In genomic region chr10:122279725-122280141, GRCh38 we compare ENCODE assay signal across 8 cellular contexts. TPM values are rescaled to one million over a fixed set of nuclear protein-coding genes. Genes with fewer than 3 reads are reported as not detected.
DNase-seq lines count a peak whose midpoint lies in the region; ATAC-seq and TF ChIP-seq lines count a peak whose summit lies in the region.

No MANE protein-coding gene starts in this region.

- CTCF ChIA-PET in activated CD4-positive, alpha-beta T cell treated with anti-CD3 and anti-CD28 coated beads, Interleukin-2, amount 10 ng/mL, durations not matched to agents 7 days and 5 days (lab: Charles Lee) = no interaction called here

- H3K4me1 Mint-ChIP-seq in activated CD4-positive, alpha-beta T cell treated with anti-CD3 and anti-CD28 coated beads, Interleukin-2, amount 10 ng/mL, durations not matched to agents 7 days and 5 days = no peaks in the 10 kb centered on the region

- no peak overlapping the region for H3K27ac ChIP-seq in coronary artery

- ATAC-seq in HG03097 (IDR thresholded peaks at IDR 0.05; ENCODE audit: low FRiP score, unreplicated experiment) (no peak), GM21447 (IDR thresholded peaks at IDR 0.05; ENCODE audit: unreplicated experiment) (no peak)

- H3K27ac Mint-ChIP-seq in activated CD4-positive, alpha-beta T cell treated with anti-CD3 and anti-CD28 coated beads, Interleukin-2, amount 10 ng/mL, durations not matched to agents 7 days and 5 days = no peak overlapping the region

- DNase-seq in activated CD4-positive, alpha-beta T cell treated with anti-CD3 and anti-CD28 coated beads, Interleukin-2, amount 50 U/mL, for 48 hours = peak; percentile 23 to 39
- DNase-seq in activated CD4-positive, alpha-beta T cell treated with anti-CD3 and anti-CD28 coated beads, Interleukin-2, amount 10 ng/mL, durations not matched to agents 7 days and 5 days = no peak
- DNase-seq in NCI-H526 (lab: John Stamatoyannopoulos, UW) = peak; percentile 25 to 63
- peak; percentile 67 for DNase-seq in coronary artery (ENCODE audit: low spot score)
- peak; percentile 72 to 73 for DNase-seq in lung microvascular endothelial cell (ENCODE audit: low read depth in 2 of 2)
- DNase-seq in germinal center (ENCODE audit: low spot score) = no peak

- H3K27me3 Mint-ChIP-seq in activated CD4-positive, alpha-beta T cell treated with anti-CD3 and anti-CD28 coated beads, Interleukin-2, amount 10 ng/mL, durations not matched to agents 7 days and 5 days = peaks cover 14% of the 10 kb centered on the region

- H3K9me3 Mint-ChIP-seq in activated CD4-positive, alpha-beta T cell treated with anti-CD3 and anti-CD28 coated beads, Interleukin-2, amount 10 ng/mL, durations not matched to agents 7 days and 5 days = no peaks in the 10 kb centered on the region

- no peak for TF ChIP-seq CTCF in coronary artery (IDR thresholded peaks at IDR 0.05)

- H3K36me3 Mint-ChIP-seq in activated CD4-positive, alpha-beta T cell treated with anti-CD3 and anti-CD28 coated beads, Interleukin-2, amount 10 ng/mL, durations not matched to agents 7 days and 5 days (ENCODE audit: low read depth) = no peaks in the 10 kb centered on the region

- H3K4me3 Mint-ChIP-seq in activated CD4-positive, alpha-beta T cell treated with anti-CD3 and anti-CD28 coated beads, Interleukin-2, amount 10 ng/mL, durations not matched to agents 7 days and 5 days = no peak overlapping the region

- POLR2A ChIA-PET in activated CD4-positive, alpha-beta T cell treated with anti-CD3 and anti-CD28 coated beads, Interleukin-2, amount 10 ng/mL, durations not matched to agents 7 days and 5 days (lab: Charles Lee) = no interaction called here

- H3K4me3 ChIP-seq in coronary artery = no peak overlapping the region

RNA-seq across cellular contexts. Expression of gene BTBD16, which starts 8.6 kb away (rescaled TPM):
- not detected for total RNA-seq in activated CD4-positive, alpha-beta T cell treated with anti-CD3 and anti-CD28 coated beads, Interleukin-2, amount 10 ng/mL, durations not matched to agents 7 days and 5 days
- under 0.01 TPM in 1 of 2 replicates, not detected in the other for total RNA-seq in lung microvascular endothelial cell

Comparison
In these comparisons a context has a peak if more than half of its experiments do, and no peak if none do; other contexts are left out.
1. DNase-seq: peak in activated CD4-positive, alpha-beta T cell treated with anti-CD3 and anti-CD28 coated beads, Interleukin-2, amount 50 U/mL, for 48 hours (2 of 2), NCI-H526 (2 of 2), coronary artery (single experiment) and lung microvascular endothelial cell (2 of 2); none in activated CD4-positive, alpha-beta T cell treated with anti-CD3 and anti-CD28 coated beads, Interleukin-2, amount 10 ng/mL, durations not matched to agents 7 days and 5 days (single experiment) and germinal center (single experiment).